In the genomic region with DNA sequence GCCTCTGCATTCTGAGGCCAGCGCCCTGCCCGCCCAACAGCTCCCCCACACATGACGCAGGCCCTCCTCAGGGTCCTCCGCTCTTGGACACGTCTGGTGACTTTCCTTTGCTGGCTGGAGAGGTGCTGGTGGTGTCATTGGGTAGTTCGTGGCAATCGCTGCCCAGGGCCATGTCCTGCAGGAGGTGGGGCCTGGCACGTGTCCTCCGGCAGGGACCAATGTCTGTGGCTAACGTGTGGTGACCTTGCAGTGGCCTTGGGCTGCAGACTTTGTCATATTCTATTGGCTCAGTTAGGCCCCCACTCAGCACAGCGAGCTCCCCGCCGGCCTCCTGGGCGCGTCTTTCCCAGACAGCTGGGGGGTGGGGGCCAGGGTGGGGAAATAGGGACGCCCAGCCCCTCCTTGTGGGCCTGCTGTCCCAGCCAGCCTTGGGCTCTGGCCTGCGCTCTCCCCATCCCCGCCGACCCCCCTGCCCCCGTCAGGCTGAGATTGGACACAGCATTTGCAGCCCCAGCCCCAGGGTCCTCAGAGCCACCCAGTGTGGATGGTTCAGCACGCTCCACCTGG, we compare ENCODE assay signal across 1 cellular context.
TF ChIP-seq lines count a peak whose summit lies in the region.

No MANE protein-coding gene starts in this region.

TF ChIP-seq in HepG2, 621 proteins besides CTCF, POLR2A, EP300 and RAD21:
- TF ChIP-seq ZNF20 (CRISPR knock-in tag; IDR thresholded peaks at IDR 0.05) (no peak), ZNF431 (CRISPR knock-in tag; IDR thresholded peaks at IDR 0.05; ENCODE audit: borderline replicate concordance, low read depth) (no peak), ATAD3A (CRISPR knock-in tag; IDR thresholded peaks at IDR 0.05) (no peak), PHF8 (CRISPR knock-in tag; IDR thresholded peaks at IDR 0.05) (no peak), SMC3 (IDR thresholded peaks at IDR 0.05; ENCODE audit: low read length) (no peak), ZNF674 (CRISPR knock-in tag; IDR thresholded peaks at IDR 0.05; ENCODE audit: low read depth) (no peak), ESRRA (CRISPR knock-in tag; IDR thresholded peaks at IDR 0.05; ENCODE audit: low read depth) (peak; percentile 86; the same call in 1 of the 2 replicates), ZBTB8A (CRISPR knock-in tag; IDR thresholded peaks at IDR 0.05; ENCODE audit: borderline replicate concordance, low read depth) (no peak), ATF7 (IDR thresholded peaks at IDR 0.05) (no peak), ATF7 (CRISPR knock-in tag; IDR thresholded peaks at IDR 0.05) (no peak), HHEX (CRISPR knock-in tag; IDR thresholded peaks at IDR 0.05) (no peak), MBNL3 (CRISPR knock-in tag; conservative IDR thresholded peaks at IDR 0.05) (no peak), RBM22 (optimal IDR thresholded peaks at IDR 0.05; ENCODE audit: low read length) (peak; percentile 58), PHF5A (CRISPR knock-in tag; IDR thresholded peaks at IDR 0.05; ENCODE audit: low read depth, unreplicated experiment) (no peak), ZNF816 (CRISPR knock-in tag; IDR thresholded peaks at IDR 0.05; ENCODE audit: borderline replicate concordance) (no peak), ZNF441 (CRISPR knock-in tag; IDR thresholded peaks at IDR 0.05; ENCODE audit: borderline replicate concordance) (no peak), YEATS2 (CRISPR knock-in tag; IDR thresholded peaks at IDR 0.05; ENCODE audit: borderline replicate concordance) (no peak), SAFB2 (CRISPR knock-in tag; IDR thresholded peaks at IDR 0.05; ENCODE audit: borderline replicate concordance, low read depth) (no peak), SPEN (CRISPR knock-in tag; IDR thresholded peaks at IDR 0.05; ENCODE audit: low read depth) (no peak), ZNF382 (CRISPR knock-in tag; IDR thresholded peaks at IDR 0.05; ENCODE audit: borderline replicate concordance) (no peak), PCBP1 (IDR thresholded peaks at IDR 0.05; ENCODE audit: borderline replicate concordance, low read depth, low read length) (no peak), SALL1 (CRISPR knock-in tag; IDR thresholded peaks at IDR 0.05) (0 out of 2 replicates have a peak, but pooled peaks have one; percentile 27), DR1 (CRISPR knock-in tag; IDR thresholded peaks at IDR 0.05) (no peak), CHCHD3 (CRISPR knock-in tag; IDR thresholded peaks at IDR 0.05) (no peak), AKAP8 (CRISPR knock-in tag; IDR thresholded peaks at IDR 0.05) (no peak), HOXA3 (CRISPR knock-in tag; IDR thresholded peaks at IDR 0.05) (peak; percentile 43; the same call in 1 of the 2 replicates), ZNF430 (CRISPR knock-in tag; IDR thresholded peaks at IDR 0.05) (no peak), CBX5 (CRISPR knock-in tag; IDR thresholded peaks at IDR 0.05; ENCODE audit: borderline replicate concordance) (no peak), NR2C2 (CRISPR knock-in tag; IDR thresholded peaks at IDR 0.05; ENCODE audit: borderline replicate concordance) (0 out of 2 replicates have a peak, but pooled peaks have one; percentile 44), ZNF672 (CRISPR knock-in tag; IDR thresholded peaks at IDR 0.05) (no peak), ATF7-NPFF (CRISPR knock-in tag; IDR thresholded peaks at IDR 0.05; ENCODE audit: low read depth) (no peak)
- TF ChIP-seq, protein P1, sequence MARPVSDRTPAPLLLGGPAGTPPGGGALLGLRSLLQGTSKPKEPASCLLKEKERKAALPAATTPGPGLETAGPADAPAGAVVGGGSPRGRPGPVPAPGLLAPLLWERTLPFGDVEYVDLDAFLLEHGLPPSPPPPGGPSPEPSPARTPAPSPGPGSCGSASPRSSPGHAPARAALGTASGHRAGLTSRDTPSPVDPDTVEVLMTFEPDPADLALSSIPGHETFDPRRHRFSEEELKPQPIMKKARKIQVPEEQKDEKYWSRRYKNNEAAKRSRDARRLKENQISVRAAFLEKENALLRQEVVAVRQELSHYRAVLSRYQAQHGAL (CRISPR knock-in tag; IDR thresholded peaks at IDR 0.05; ENCODE audit: not compliant biosample characterization): no peak
- TF ChIP-seq, protein P2, sequence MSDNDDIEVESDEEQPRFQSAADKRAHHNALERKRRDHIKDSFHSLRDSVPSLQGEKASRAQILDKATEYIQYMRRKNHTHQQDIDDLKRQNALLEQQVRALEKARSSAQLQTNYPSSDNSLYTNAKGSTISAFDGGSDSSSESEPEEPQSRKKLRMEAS (IDR thresholded peaks at IDR 0.05): 0 out of 2 replicates have a peak, but pooled peaks have one; percentile 31
- TF ChIP-seq, protein P3, sequence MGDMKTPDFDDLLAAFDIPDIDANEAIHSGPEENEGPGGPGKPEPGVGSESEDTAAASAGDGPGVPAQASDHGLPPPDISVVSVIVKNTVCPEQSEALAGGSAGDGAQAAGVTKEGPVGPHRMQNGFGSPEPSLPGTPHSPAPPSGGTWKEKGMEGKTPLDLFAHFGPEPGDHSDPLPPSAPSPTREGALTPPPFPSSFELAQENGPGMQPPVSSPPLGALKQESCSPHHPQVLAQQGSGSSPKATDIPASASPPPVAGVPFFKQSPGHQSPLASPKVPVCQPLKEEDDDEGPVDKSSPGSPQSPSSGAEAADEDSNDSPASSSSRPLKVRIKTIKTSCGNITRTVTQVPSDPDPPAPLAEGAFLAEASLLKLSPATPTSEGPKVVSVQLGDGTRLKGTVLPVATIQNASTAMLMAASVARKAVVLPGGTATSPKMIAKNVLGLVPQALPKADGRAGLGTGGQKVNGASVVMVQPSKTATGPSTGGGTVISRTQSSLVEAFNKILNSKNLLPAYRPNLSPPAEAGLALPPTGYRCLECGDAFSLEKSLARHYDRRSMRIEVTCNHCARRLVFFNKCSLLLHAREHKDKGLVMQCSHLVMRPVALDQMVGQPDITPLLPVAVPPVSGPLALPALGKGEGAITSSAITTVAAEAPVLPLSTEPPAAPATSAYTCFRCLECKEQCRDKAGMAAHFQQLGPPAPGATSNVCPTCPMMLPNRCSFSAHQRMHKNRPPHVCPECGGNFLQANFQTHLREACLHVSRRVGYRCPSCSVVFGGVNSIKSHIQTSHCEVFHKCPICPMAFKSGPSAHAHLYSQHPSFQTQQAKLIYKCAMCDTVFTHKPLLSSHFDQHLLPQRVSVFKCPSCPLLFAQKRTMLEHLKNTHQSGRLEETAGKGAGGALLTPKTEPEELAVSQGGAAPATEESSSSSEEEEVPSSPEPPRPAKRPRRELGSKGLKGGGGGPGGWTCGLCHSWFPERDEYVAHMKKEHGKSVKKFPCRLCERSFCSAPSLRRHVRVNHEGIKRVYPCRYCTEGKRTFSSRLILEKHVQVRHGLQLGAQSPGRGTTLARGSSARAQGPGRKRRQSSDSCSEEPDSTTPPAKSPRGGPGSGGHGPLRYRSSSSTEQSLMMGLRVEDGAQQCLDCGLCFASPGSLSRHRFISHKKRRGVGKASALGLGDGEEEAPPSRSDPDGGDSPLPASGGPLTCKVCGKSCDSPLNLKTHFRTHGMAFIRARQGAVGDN (CRISPR knock-in tag; IDR thresholded peaks at IDR 0.05): peak; percentile 60
- TF ChIP-seq, protein P4, sequence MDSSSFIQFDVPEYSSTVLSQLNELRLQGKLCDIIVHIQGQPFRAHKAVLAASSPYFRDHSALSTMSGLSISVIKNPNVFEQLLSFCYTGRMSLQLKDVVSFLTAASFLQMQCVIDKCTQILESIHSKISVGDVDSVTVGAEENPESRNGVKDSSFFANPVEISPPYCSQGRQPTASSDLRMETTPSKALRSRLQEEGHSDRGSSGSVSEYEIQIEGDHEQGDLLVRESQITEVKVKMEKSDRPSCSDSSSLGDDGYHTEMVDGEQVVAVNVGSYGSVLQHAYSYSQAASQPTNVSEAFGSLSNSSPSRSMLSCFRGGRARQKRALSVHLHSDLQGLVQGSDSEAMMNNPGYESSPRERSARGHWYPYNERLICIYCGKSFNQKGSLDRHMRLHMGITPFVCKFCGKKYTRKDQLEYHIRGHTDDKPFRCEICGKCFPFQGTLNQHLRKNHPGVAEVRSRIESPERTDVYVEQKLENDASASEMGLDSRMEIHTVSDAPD (CRISPR knock-in tag; IDR thresholded peaks at IDR 0.05): no peak
- TF ChIP-seq, protein P5, sequence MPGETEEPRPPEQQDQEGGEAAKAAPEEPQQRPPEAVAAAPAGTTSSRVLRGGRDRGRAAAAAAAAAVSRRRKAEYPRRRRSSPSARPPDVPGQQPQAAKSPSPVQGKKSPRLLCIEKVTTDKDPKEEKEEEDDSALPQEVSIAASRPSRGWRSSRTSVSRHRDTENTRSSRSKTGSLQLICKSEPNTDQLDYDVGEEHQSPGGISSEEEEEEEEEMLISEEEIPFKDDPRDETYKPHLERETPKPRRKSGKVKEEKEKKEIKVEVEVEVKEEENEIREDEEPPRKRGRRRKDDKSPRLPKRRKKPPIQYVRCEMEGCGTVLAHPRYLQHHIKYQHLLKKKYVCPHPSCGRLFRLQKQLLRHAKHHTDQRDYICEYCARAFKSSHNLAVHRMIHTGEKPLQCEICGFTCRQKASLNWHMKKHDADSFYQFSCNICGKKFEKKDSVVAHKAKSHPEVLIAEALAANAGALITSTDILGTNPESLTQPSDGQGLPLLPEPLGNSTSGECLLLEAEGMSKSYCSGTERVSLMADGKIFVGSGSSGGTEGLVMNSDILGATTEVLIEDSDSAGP (CRISPR knock-in tag; IDR thresholded peaks at IDR 0.05; ENCODE audit: borderline replicate concordance): 0 out of 2 replicates have a peak, but pooled peaks have one; percentile 17
- TF ChIP-seq, protein P6, sequence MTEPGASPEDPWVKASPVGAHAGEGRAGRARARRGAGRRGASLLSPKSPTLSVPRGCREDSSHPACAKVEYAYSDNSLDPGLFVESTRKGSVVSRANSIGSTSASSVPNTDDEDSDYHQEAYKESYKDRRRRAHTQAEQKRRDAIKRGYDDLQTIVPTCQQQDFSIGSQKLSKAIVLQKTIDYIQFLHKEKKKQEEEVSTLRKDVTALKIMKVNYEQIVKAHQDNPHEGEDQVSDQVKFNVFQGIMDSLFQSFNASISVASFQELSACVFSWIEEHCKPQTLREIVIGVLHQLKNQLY (CRISPR knock-in tag; IDR thresholded peaks at IDR 0.05): no peak
- TF ChIP-seq, protein P7, sequence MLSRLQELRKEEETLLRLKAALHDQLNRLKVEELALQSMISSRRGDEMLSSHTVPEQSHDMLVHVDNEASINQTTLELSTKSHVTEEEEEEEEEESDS (CRISPR knock-in tag; IDR thresholded peaks at IDR 0.05; ENCODE audit: borderline replicate concordance): no peak
- TF ChIP-seq, protein P8, sequence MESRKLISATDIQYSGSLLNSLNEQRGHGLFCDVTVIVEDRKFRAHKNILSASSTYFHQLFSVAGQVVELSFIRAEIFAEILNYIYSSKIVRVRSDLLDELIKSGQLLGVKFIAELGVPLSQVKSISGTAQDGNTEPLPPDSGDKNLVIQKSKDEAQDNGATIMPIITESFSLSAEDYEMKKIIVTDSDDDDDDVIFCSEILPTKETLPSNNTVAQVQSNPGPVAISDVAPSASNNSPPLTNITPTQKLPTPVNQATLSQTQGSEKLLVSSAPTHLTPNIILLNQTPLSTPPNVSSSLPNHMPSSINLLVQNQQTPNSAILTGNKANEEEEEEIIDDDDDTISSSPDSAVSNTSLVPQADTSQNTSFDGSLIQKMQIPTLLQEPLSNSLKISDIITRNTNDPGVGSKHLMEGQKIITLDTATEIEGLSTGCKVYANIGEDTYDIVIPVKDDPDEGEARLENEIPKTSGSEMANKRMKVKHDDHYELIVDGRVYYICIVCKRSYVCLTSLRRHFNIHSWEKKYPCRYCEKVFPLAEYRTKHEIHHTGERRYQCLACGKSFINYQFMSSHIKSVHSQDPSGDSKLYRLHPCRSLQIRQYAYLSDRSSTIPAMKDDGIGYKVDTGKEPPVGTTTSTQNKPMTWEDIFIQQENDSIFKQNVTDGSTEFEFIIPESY (CRISPR knock-in tag; IDR thresholded peaks at IDR 0.05): 0 out of 2 replicates have a peak, but pooled peaks have one; percentile 25
- TF ChIP-seq, protein P9, sequence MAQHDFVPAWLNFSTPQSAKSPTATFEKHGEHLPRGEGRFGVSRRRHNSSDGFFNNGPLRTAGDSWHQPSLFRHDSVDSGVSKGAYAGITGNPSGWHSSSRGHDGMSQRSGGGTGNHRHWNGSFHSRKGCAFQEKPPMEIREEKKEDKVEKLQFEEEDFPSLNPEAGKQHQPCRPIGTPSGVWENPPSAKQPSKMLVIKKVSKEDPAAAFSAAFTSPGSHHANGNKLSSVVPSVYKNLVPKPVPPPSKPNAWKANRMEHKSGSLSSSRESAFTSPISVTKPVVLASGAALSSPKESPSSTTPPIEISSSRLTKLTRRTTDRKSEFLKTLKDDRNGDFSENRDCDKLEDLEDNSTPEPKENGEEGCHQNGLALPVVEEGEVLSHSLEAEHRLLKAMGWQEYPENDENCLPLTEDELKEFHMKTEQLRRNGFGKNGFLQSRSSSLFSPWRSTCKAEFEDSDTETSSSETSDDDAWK (CRISPR knock-in tag; IDR thresholded peaks at IDR 0.05): no peak
- TF ChIP-seq, protein P10, sequence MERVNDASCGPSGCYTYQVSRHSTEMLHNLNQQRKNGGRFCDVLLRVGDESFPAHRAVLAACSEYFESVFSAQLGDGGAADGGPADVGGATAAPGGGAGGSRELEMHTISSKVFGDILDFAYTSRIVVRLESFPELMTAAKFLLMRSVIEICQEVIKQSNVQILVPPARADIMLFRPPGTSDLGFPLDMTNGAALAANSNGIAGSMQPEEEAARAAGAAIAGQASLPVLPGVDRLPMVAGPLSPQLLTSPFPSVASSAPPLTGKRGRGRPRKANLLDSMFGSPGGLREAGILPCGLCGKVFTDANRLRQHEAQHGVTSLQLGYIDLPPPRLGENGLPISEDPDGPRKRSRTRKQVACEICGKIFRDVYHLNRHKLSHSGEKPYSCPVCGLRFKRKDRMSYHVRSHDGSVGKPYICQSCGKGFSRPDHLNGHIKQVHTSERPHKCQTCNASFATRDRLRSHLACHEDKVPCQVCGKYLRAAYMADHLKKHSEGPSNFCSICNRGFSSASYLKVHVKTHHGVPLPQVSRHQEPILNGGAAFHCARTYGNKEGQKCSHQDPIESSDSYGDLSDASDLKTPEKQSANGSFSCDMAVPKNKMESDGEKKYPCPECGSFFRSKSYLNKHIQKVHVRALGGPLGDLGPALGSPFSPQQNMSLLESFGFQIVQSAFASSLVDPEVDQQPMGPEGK (CRISPR knock-in tag; IDR thresholded peaks at IDR 0.05): peak; percentile 77
- TF ChIP-seq, protein P11, sequence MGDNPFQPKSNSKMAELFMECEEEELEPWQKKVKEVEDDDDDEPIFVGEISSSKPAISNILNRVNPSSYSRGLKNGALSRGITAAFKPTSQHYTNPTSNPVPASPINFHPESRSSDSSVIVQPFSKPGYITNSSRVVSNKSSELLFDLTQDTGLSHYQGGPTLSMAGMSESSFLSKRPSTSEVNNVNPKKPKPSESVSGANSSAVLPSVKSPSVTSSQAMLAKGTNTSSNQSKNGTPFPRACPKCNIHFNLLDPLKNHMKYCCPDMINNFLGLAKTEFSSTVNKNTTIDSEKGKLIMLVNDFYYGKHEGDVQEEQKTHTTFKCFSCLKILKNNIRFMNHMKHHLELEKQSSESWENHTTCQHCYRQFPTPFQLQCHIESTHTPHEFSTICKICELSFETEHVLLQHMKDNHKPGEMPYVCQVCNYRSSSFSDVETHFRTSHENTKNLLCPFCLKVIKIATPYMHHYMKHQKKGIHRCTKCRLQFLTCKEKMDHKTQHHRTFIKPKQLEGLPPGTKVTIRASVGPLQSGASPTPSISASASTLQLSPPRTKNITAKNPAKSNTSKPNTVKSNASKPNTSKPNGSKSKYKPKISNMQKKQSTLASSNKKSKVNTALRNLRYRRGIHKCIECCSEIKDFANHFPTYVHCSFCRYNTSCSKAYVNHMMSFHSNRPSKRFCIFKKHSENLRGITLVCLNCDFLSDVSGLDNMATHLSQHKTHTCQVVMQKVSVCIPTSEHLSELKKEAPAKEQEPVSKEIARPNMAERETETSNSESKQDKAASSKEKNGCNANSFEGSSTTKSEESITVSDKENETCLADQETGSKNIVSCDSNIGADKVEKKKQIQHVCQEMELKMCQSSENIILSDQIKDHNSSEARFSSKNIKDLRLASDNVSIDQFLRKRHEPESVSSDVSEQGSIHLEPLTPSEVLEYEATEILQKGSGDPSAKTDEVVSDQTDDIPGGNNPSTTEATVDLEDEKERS (CRISPR knock-in tag; IDR thresholded peaks at IDR 0.05): no peak
